In genomic region chr14:51897791-51898190, GRCh38 we compare ENCODE assay signal across 17 cellular contexts.
"Had no signal": no experiment of that assay in that cellular context is flagged by ENCODE, and none has a peak within 500 bp of the region (broad histone marks: within the 10 kb centered on the region; RNA-seq: fewer than 3 reads in every experiment).

No MANE protein-coding gene starts in this region.

- H3K36me3 ChIP-seq: cardiac muscle cell, right atrium auricular region, suprapubic skin, upper lobe of left lung had no signal

- H3K4me3 ChIP-seq: cardiac muscle cell, dorsolateral prefrontal cortex, mucosa of descending colon, right atrium auricular region, skin epidermis, suprapubic skin, upper lobe of left lung had no signal

- H3K27me3 ChIP-seq: cardiac muscle cell, dorsolateral prefrontal cortex, right atrium auricular region, suprapubic skin, upper lobe of left lung had no signal

- H3K4me1 ChIP-seq: right atrium auricular region, suprapubic skin, upper lobe of left lung had no signal

- H3K9me3 Mint-ChIP-seq: nephron progenitor cell had no signal

- H3K27me3 Mint-ChIP-seq: progenitor cell of endocrine pancreas had no signal

- H3K27ac Mint-ChIP-seq: activated naive CD4-positive, alpha-beta T cell treated with anti-CD3 and anti-CD28 coated beads for 36 hours; nephron progenitor cell; progenitor cell of endocrine pancreas had no signal

- ATAC-seq: left lobe of liver; mucosa of descending colon; stimulated activated naive CD8-positive, alpha-beta T cell treated with anti-CD3 and anti-CD28 coated beads, Interleukin-15, Interleukin-2, amounts not matched to agents 100 U/mL and 50 U/mL, for 24 hours had no signal

- H3K27ac ChIP-seq: cardiac muscle cell, right atrium auricular region, suprapubic skin, upper lobe of left lung had no signal

- H3K4me3 Mint-ChIP-seq: activated naive CD4-positive, alpha-beta T cell treated with anti-CD3 and anti-CD28 coated beads for 36 hours; nephron progenitor cell had no signal

- H3K9me3 ChIP-seq: mucosa of descending colon, right atrium auricular region, suprapubic skin, upper lobe of left lung had no signal

- DNase-seq: activated CD4-positive, alpha-beta T cell treated with anti-CD3 and anti-CD28 coated beads for 4 hours; activated CD8-positive, alpha-beta memory T cell treated with anti-CD3 and anti-CD28 coated beads for 24 hours; activated naive CD4-positive, alpha-beta T cell treated with anti-CD3 and anti-CD28 coated beads for 36 hours; dorsolateral prefrontal cortex; islet precursor cell; mucosa of descending colon; nephron progenitor cell; stimulated activated CD4-positive, alpha-beta T cell treated with anti-CD3 and anti-CD28 coated beads, Interleukin-4, amount 100 ng/mL, for 24 hours; stimulated activated naive CD8-positive, alpha-beta T cell treated with anti-CD3 and anti-CD28 coated beads, Interleukin-15, Interleukin-2, amounts not matched to agents 100 U/mL and 50 U/mL, for 24 hours; T-helper 2 cell; upper lobe of left lung had no signal
